ENCODE assay signal across 22 cellular contexts in genomic region chr6:133990321-133990720, GRCh38.
"Had no signal": no experiment of that assay in that cellular context is flagged by ENCODE, and none has a peak within 500 bp of the region (broad histone marks: within the 10 kb centered on the region; RNA-seq: fewer than 3 reads in every experiment).

No MANE protein-coding gene starts in this region.

- H3K27ac ChIP-seq: adrenal gland, SJCRH30 had no signal

- H3K27me3 Mint-ChIP-seq: activated naive CD8-positive, alpha-beta T cell treated with anti-CD3 and anti-CD28 coated beads, Interleukin-2, amount 10 ng/mL, durations not matched to agents 7 days and 5 days; central memory CD8-positive, alpha-beta T cell had no signal

- DNase-seq: activated CD4-positive, alpha-beta T cell treated with anti-CD3 and anti-CD28 coated beads for 48 hours; activated CD4-positive, alpha-beta T cell treated with anti-CD3 and anti-CD28 coated beads, Interleukin-2, amount 50 U/mL, for 4 hours; activated CD4-positive, CD25-positive, alpha-beta regulatory T cell treated with anti-CD3 and anti-CD28 coated beads, Interleukin-2, amount 50 U/mL, for 72 hours; activated CD8-positive, alpha-beta memory T cell treated with anti-CD3 and anti-CD28 coated beads, Interleukin-2, amount 50 U/mL, for 48 hours; activated CD8-positive, alpha-beta T cell treated with anti-CD3 and anti-CD28 coated beads, Interleukin-2, amount 10 ng/mL, durations not matched to agents 7 days and 5 days; activated naive CD4-positive, alpha-beta T cell treated with anti-CD3 and anti-CD28 coated beads, Interleukin-2, amount 50 U/mL, for 16 hours; activated naive CD8-positive, alpha-beta T cell treated with anti-CD3 and anti-CD28 coated beads, Interleukin-2, amount 10 ng/mL, durations not matched to agents 7 days and 5 days; activated T-cell treated with anti-CD3 and anti-CD28 coated beads, Interleukin-2, amount 50 U/mL, for 1 hour; adrenal gland; cortex of kidney; MM.1S; NCI-H1105; NCI-H1436; NCI-H1694 treated with DMSO at 0.1 percent for 48 hours; NCI-H2029 treated with DMSO at 0.1 percent for 48 hours; NCI-H345; NCI-H510A; RPMI8226 had no signal

- H3K4me3 Mint-ChIP-seq: activated CD8-positive, alpha-beta T cell treated with anti-CD3 and anti-CD28 coated beads, Interleukin-2, amount 10 ng/mL, durations not matched to agents 7 days and 5 days; activated naive CD8-positive, alpha-beta T cell treated with anti-CD3 and anti-CD28 coated beads, Interleukin-2, amount 10 ng/mL, durations not matched to agents 7 days and 5 days; central memory CD8-positive, alpha-beta T cell; T-helper 1 cell treated with Interleukin-12 subunit alpha and Interleukin-12 subunit beta and Interleukin-4 antibody, amounts not matched to agents 30 μg/mL and 1 μg/mL, for 36 hours had no signal

- H3K9me3 Mint-ChIP-seq: activated naive CD8-positive, alpha-beta T cell treated with anti-CD3 and anti-CD28 coated beads, Interleukin-2, amount 10 ng/mL, durations not matched to agents 7 days and 5 days; central memory CD8-positive, alpha-beta T cell; T-helper 1 cell treated with Interleukin-12 subunit alpha and Interleukin-12 subunit beta and Interleukin-4 antibody, amounts not matched to agents 30 μg/mL and 1 μg/mL, for 36 hours had no signal

- H3K27me3 ChIP-seq: adrenal gland, SJCRH30 had no signal

- FAIRE-seq: bronchial epithelial cell had no signal

- H3K9me3 ChIP-seq: adrenal gland, SJCRH30 had no signal

- ATAC-seq: activated CD8-positive, alpha-beta T cell treated with anti-CD3 and anti-CD28 coated beads, Interleukin-2, amount 10 ng/mL, durations not matched to agents 7 days and 5 days had no signal

- H3K4me1 ChIP-seq: adrenal gland had no signal

- H3K4me3 ChIP-seq: adrenal gland, SJCRH30 had no signal

- H3K27ac Mint-ChIP-seq: activated CD8-positive, alpha-beta T cell treated with anti-CD3 and anti-CD28 coated beads, Interleukin-2, amount 10 ng/mL, durations not matched to agents 7 days and 5 days; activated naive CD8-positive, alpha-beta T cell treated with anti-CD3 and anti-CD28 coated beads, Interleukin-2, amount 10 ng/mL, durations not matched to agents 7 days and 5 days; T-helper 1 cell treated with Interleukin-12 subunit alpha and Interleukin-12 subunit beta and Interleukin-4 antibody, amounts not matched to agents 30 μg/mL and 1 μg/mL, for 36 hours had no signal
